In genomic region chr12:109995366-109995702, GRCh38 we compare ENCODE assay signal across 8 cellular contexts. TPM values are rescaled to one million over a fixed set of nuclear protein-coding genes. Genes with fewer than 3 reads are reported as not detected.
DNase-seq lines count a peak whose midpoint lies in the region; ATAC-seq and TF ChIP-seq lines count a peak whose summit lies in the region.

No MANE protein-coding gene starts in this region.

- H3K9me3 ChIP-seq in right cardiac atrium (ENCODE audit: control insufficient read depth, low read length) (no peaks in the 10 kb centered on the region), skeletal muscle satellite cell (replicated peaks; ENCODE audit: low read length) (no peaks in the 10 kb centered on the region)

- H3K27ac ChIP-seq in VCaP: peak overlapping the region; percentile 86
- peak overlapping the region; percentile 40 for H3K27ac ChIP-seq in right cardiac atrium (ENCODE audit: low read length)

- peaks cover 11% of the 10 kb centered on the region for H3K36me3 ChIP-seq in skeletal muscle satellite cell (ENCODE audit: insufficient read depth, low read length)

- intact Hi-C loops in right cardiac atrium (cut with DNase I): no loop called here

- ATAC-seq in right cardiac atrium: no peak
- no peak for ATAC-seq in HG02759 (IDR thresholded peaks at IDR 0.05; ENCODE audit: unreplicated experiment)

- WGBS in right cardiac atrium: under 1% methylated on average over 7 of the region's 7 CpGs

- peak overlapping the region; percentile 92 for H3K4me2 ChIP-seq in skeletal muscle satellite cell (ENCODE audit: low read length)

- TF ChIP-seq CTCF in GM12875 (IDR thresholded peaks at IDR 0.05; ENCODE audit: borderline replicate concordance, insufficient read depth, low read depth, low read length) (no peak), VCaP (conservative IDR thresholded peaks at IDR 0.05) (no peak)

- peak overlapping the region; percentile 99 for H3K4me3 ChIP-seq in GM12875 (ENCODE audit: low read depth, low read length)
- H3K4me3 ChIP-seq in right cardiac atrium (ENCODE audit: low read length): peak overlapping the region; percentile 77
- H3K4me3 ChIP-seq in skeletal muscle satellite cell (ENCODE audit: low read length): peak overlapping the region; percentile 83

- no peaks in the 10 kb centered on the region for H3K27me3 ChIP-seq in right cardiac atrium (ENCODE audit: control insufficient read depth, insufficient read depth)
- H3K27me3 ChIP-seq in skeletal muscle satellite cell (ENCODE audit: control insufficient read depth, insufficient read depth, low read length): no peaks in the 10 kb centered on the region

- H3K4me1 ChIP-seq in right cardiac atrium (ENCODE audit: control insufficient read depth, insufficient read depth, low read length) (peaks cover 4% of the 10 kb centered on the region), skeletal muscle satellite cell (ENCODE audit: control insufficient read depth, insufficient read depth, low read length) (peaks cover 26% of the 10 kb centered on the region)

- DNase-seq in right cardiac atrium: no peak
- DNase-seq in NCI-H1092 treated with DMSO at 0.1 percent for 48 hours (lab: John Stamatoyannopoulos, UW): no peak
- no peak for DNase-seq in SK-N-DZ (ENCODE audit: low spot score)
- DNase-seq in effector CD8-positive, alpha-beta T cell (lab: John Stamatoyannopoulos, UW): no peak

- H3K9ac ChIP-seq in skeletal muscle satellite cell (ENCODE audit: low read depth, low read length): peak overlapping the region; percentile 93

RNA-seq across cellular contexts. Expression of gene GIT2, which starts 0.8 kb away (rescaled TPM):
- 10 to 100 TPM; 31.7 to 44.6 (median 35.8) TPM for total RNA-seq in right cardiac atrium
- 17.9 TPM for polyA plus RNA-seq in right cardiac atrium
- 26.1 and 35.6 TPM in 2 replicates for total RNA-seq in skeletal muscle satellite cell (2012; rRNA removed)
- polyA plus RNA-seq in SK-N-DZ (2014; cell fraction: cytosol; rRNA removed): 11.4 and 14.0 TPM in 2 replicates
- polyA plus RNA-seq in SK-N-DZ (2014; cell fraction: nucleus; rRNA removed): 19.4 and 29.2 TPM in 2 replicates

RNA-seq across cellular contexts. Expression of gene ANKRD13A, which starts 3.9 kb away (rescaled TPM):
- total RNA-seq in right cardiac atrium: 10 to 100 TPM; 20.5 to 24.7 (median 21.1) TPM
- 9.6 TPM for polyA plus RNA-seq in right cardiac atrium
- 31.7 and 58.1 TPM in 2 replicates for total RNA-seq in skeletal muscle satellite cell (2012; rRNA removed)
- polyA plus RNA-seq in SK-N-DZ (2014; cell fraction: cytosol; rRNA removed): 40.7 and 64.8 TPM in 2 replicates
- 70.7 and 95.2 TPM in 2 replicates for polyA plus RNA-seq in SK-N-DZ (2014; cell fraction: nucleus; rRNA removed)

RNA-seq across cellular contexts. Expression of gene C12orf76, which starts 53.0 kb away (rescaled TPM):
- total RNA-seq in right cardiac atrium: 1 to 10 TPM; 5.7 to 6.8 (median 6.7) TPM
- polyA plus RNA-seq in right cardiac atrium: 7.0 TPM
- 7.4 and 7.6 TPM in 2 replicates for total RNA-seq in skeletal muscle satellite cell (2012; rRNA removed)
- polyA plus RNA-seq in SK-N-DZ (2014; cell fraction: cytosol; rRNA removed): 31.9 and 43.3 TPM in 2 replicates
- polyA plus RNA-seq in SK-N-DZ (2014; cell fraction: nucleus; rRNA removed): 16.3 and 20.0 TPM in 2 replicates
